Comparison of ENCODE assay signal across 8 cellular contexts in the genomic region with DNA sequence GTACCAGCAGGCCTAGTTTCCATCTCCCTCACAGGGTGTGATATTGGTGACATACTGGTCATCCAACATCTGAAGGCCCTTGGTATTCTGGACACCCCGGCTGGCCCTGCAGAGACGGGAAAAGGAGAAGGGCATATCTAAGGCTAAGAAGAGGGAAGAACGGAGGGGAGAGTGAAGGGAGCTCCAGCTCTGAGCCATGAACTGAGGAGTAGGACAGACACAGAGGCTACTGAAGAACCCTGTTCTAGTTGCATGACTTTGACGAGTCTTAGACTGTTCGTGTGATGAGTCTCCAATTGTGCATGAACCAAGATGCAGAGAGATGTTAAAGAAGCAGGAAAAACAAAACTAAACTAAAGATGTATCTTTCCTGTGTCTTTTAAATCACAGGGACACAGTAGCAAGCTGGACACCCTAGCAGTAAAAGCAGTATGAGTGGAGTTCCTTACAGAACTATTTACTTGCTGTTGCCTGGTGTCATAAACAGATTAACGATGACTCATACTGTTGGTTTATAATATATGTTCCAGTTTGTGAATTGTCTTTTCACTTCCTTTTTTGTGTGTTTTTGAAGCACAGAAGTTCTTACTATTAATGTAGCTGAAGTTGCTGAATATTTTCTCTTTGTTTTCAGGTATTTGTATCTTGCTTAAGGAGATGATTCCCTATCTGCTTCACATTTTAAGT. TPM values are rescaled to one million over a fixed set of nuclear protein-coding genes. Genes with fewer than 3 reads are reported as not detected.
A peak's percentile ranks its signal among the peaks of the same experiment; 100 is the strongest.
DNase-seq lines count a peak whose midpoint lies in the region; ATAC-seq, FAIRE-seq and TF ChIP-seq lines count a peak whose summit lies in the region.

No MANE protein-coding gene starts in this region.

- H3K27ac ChIP-seq in CD8-positive, alpha-beta memory T cell (ENCODE audit: low read depth, low read length) = peak overlapping the region; percentile 34
- H3K27ac ChIP-seq in keratinocyte (ENCODE audit: control insufficient read depth, insufficient read depth, low read length) (peak overlapping the region; percentile 36), psoas muscle (no peak overlapping the region)

- peak overlapping the region in 2 of 7 donors; percentile 19 to 24 for H3K4me3 Mint-ChIP-seq in CD8-positive, alpha-beta memory T cell
- no peak overlapping the region for H3K4me3 Mint-ChIP-seq in activated CD8-positive, alpha-beta T cell treated with anti-CD3 and anti-CD28 coated beads for 36 hours

- H3K36me3 ChIP-seq in CD8-positive, alpha-beta memory T cell (ENCODE audit: insufficient read depth, low read length) = no peaks in the 10 kb centered on the region
- H3K36me3 ChIP-seq in keratinocyte (ENCODE audit: control insufficient read depth in 2 of 2, extremely low read depth in 1 of 2, insufficient read depth in 2 of 2, low read length in 2 of 2) (no peaks in the 10 kb centered on the region), psoas muscle (ENCODE audit: insufficient read depth in 1 of 2, low read depth in 1 of 2) (no peaks in the 10 kb centered on the region)

- H3K9me3 Mint-ChIP-seq in CD8-positive, alpha-beta memory T cell = no peaks in the 10 kb centered on the region
- peaks cover 3% of the 10 kb centered on the region for H3K9me3 Mint-ChIP-seq in activated CD8-positive, alpha-beta T cell treated with anti-CD3 and anti-CD28 coated beads for 36 hours

- WGBS in psoas muscle, 3 donors = 58 to 70% (median 66%) methylated on average over 6 of the region's 6 CpGs

- H3K27me3 Mint-ChIP-seq in CD8-positive, alpha-beta memory T cell = no peaks in the 10 kb centered on the region
- no peaks in the 10 kb centered on the region for H3K27me3 Mint-ChIP-seq in activated CD8-positive, alpha-beta T cell treated with anti-CD3 and anti-CD28 coated beads for 36 hours

- no peak for TF ChIP-seq CTCF in activated CD8-positive, alpha-beta T cell treated with anti-CD3 and anti-CD28 coated beads for 36 hours (IDR thresholded peaks at IDR 0.05)
- no peak for TF ChIP-seq CTCF in keratinocyte (optimal IDR thresholded peaks at IDR 0.05 in 1 of 3, IDR thresholded peaks at IDR 0.05 in 1 of 3, conservative IDR thresholded peaks at IDR 0.05 in 1 of 3; ENCODE audit: extremely low read depth in 1 of 3, insufficient read depth in 2 of 3, low read length in 3 of 3)
- no peak for TF ChIP-seq CTCF in psoas muscle (IDR thresholded peaks at IDR 0.05)

- dilution Hi-C loops in keratinocyte (cut with MboI; ENCODE audit: extremely low pct_ligation_motif_present, low sequenced_read_pairs) = no loop called here

- POLR2A ChIA-PET in CD8-positive, alpha-beta memory T cell (lab: Charles Lee) = no interaction called here
- POLR2A ChIA-PET in activated CD8-positive, alpha-beta T cell treated with anti-CD3 and anti-CD28 coated beads for 36 hours (lab: Charles Lee) = interaction anchor here (0.8 kb wide), 1 partner anchor 179 kb away, joined by 3 read pairs; no protein-coding TSS in a partner anchor

- no peaks in the 10 kb centered on the region for H3K27me3 ChIP-seq in CD8-positive, alpha-beta memory T cell (ENCODE audit: insufficient read depth, low read length, poor library complexity, severe bottlenecking)
- H3K27me3 ChIP-seq in keratinocyte (ENCODE audit: control insufficient read depth, extremely low read depth, insufficient read depth, low read length) (no peaks in the 10 kb centered on the region), psoas muscle (ENCODE audit: insufficient read depth in 3 of 3, low read length in 2 of 3) (no peaks in the 10 kb centered on the region)

- H3K36me3 Mint-ChIP-seq in CD8-positive, alpha-beta memory T cell = peaks cover 0 to 4% (median 0%) of the 10 kb centered on the region in 3 donors
- H3K36me3 Mint-ChIP-seq in activated CD8-positive, alpha-beta T cell treated with anti-CD3 and anti-CD28 coated beads for 36 hours (ENCODE audit: low read depth) = peaks cover 1% of the 10 kb centered on the region

- no peaks in the 10 kb centered on the region for H4K20me1 ChIP-seq in keratinocyte (ENCODE audit: control insufficient read depth, extremely low read depth, insufficient read depth, low read length)

- CTCF ChIA-PET in CD8-positive, alpha-beta memory T cell (lab: Charles Lee) = no interaction called here
- CTCF ChIA-PET in activated CD8-positive, alpha-beta T cell treated with anti-CD3 and anti-CD28 coated beads for 36 hours (lab: Charles Lee) = interaction anchor here (1.0 to 1.4 kb wide), 2 partner anchors 75 to 153 kb away, joined by 3 read pairs; no protein-coding TSS in a partner anchor

- no peaks in the 10 kb centered on the region for H3K9me1 ChIP-seq in keratinocyte (ENCODE audit: control insufficient read depth, extremely low read depth, insufficient read depth, low read length)

- H3K4me1 ChIP-seq in CD8-positive, alpha-beta memory T cell (ENCODE audit: insufficient read depth, low read length) = peaks cover 19% of the 10 kb centered on the region
- H3K4me1 ChIP-seq in keratinocyte (ENCODE audit: control insufficient read depth, extremely low read depth, insufficient read depth, low read length) = peaks cover 10% of the 10 kb centered on the region
- no peaks in the 10 kb centered on the region for H3K4me1 ChIP-seq in psoas muscle

- H3K27ac Mint-ChIP-seq in CD8-positive, alpha-beta memory T cell = peak overlapping the region in 7 of 8 donors; percentile 48 to 86 (median 63)
- no peak overlapping the region for H3K27ac Mint-ChIP-seq in activated CD8-positive, alpha-beta T cell treated with anti-CD3 and anti-CD28 coated beads for 36 hours

- peaks cover 23 to 36% (median 29%) of the 10 kb centered on the region in 3 donors for H3K4me1 Mint-ChIP-seq in CD8-positive, alpha-beta memory T cell
- H3K4me1 Mint-ChIP-seq in activated CD8-positive, alpha-beta T cell treated with anti-CD3 and anti-CD28 coated beads for 36 hours (ENCODE audit: low read depth) = peaks cover 13% of the 10 kb centered on the region

- H3K9ac ChIP-seq in keratinocyte (ENCODE audit: control insufficient read depth, extremely low read depth, insufficient read depth, low read length) = no peak overlapping the region

- no peak overlapping the region for H2AFZ ChIP-seq in keratinocyte (ENCODE audit: control insufficient read depth, low read length)

- no peak for DNase-seq in CD8-positive, alpha-beta memory T cell
- no peak for DNase-seq in activated CD8-positive, alpha-beta T cell treated with anti-CD3 and anti-CD28 coated beads for 36 hours
- DNase-seq in keratinocyte (ENCODE audit: low read depth, low spot score) = peak; percentile 1
- DNase-seq in cortex of kidney (lab: John Stamatoyannopoulos, UW) = no peak
- no peak for DNase-seq in psoas muscle
- DNase-seq in occipital lobe (lab: John Stamatoyannopoulos, UW) = no peak

- peak overlapping the region; percentile 42 for H3K4me2 ChIP-seq in keratinocyte (ENCODE audit: control insufficient read depth, extremely low read depth, insufficient read depth, low read depth, low read length)

- H3K4me3 ChIP-seq in CD8-positive, alpha-beta memory T cell (ENCODE audit: low read length) = no peak overlapping the region
- H3K4me3 ChIP-seq in keratinocyte (ENCODE audit: control insufficient read depth in 2 of 3, extremely low read depth in 1 of 3, insufficient read depth in 2 of 3, low read depth in 1 of 3, low read length in 3 of 3) (no peak overlapping the region), psoas muscle (no peak overlapping the region)

- FAIRE-seq in keratinocyte (lab: Jason Lieb, UNC) = peak; percentile 55

- no peaks in the 10 kb centered on the region for H3K9me3 ChIP-seq in CD8-positive, alpha-beta memory T cell (ENCODE audit: low read length)
- H3K9me3 ChIP-seq in keratinocyte (ENCODE audit: control insufficient read depth, low read depth, low read length) (no peaks in the 10 kb centered on the region), psoas muscle (no peaks in the 10 kb centered on the region)

- intact Hi-C loops in activated CD8-positive, alpha-beta T cell treated with anti-CD3 and anti-CD28 coated beads for 36 hours (cut with micrococcal nuclease) = no loop called here
- intact Hi-C loops in psoas muscle (cut with DNase I) = no loop called here

- peak; percentile 100 for ATAC-seq in GM19455 (IDR thresholded peaks at IDR 0.05; ENCODE audit: unreplicated experiment)
- ATAC-seq in HG03442 (IDR thresholded peaks at IDR 0.05; ENCODE audit: unreplicated experiment) = peak; percentile 100
- peak; percentile 60 for ATAC-seq in activated CD8-positive, alpha-beta T cell treated with anti-CD3 and anti-CD28 coated beads for 36 hours
- no peak for ATAC-seq in psoas muscle

- no peaks in the 10 kb centered on the region for H3K79me2 ChIP-seq in keratinocyte (ENCODE audit: control insufficient read depth, insufficient read depth, low read length)

RNA-seq across cellular contexts. Expression of a gene that starts 15.5 kb away (rescaled TPM):
- total RNA-seq in CD8-positive, alpha-beta memory T cell = 1 to 10 TPM; 3.7 to 7.0 TPM
- 4.0 TPM for polyA plus RNA-seq in CD8-positive, alpha-beta memory T cell
- total RNA-seq in activated CD8-positive, alpha-beta T cell treated with anti-CD3 and anti-CD28 coated beads for 36 hours = 1 to 10 TPM; 6.0 to 7.0 TPM
- polyA plus RNA-seq in keratinocyte (6.2 to 9.2 TPM (median 6.3 TPM) in 3 replicates), psoas muscle (1 to 10 TPM in 1 of 3 donors, under 1 TPM in 2; 0.75 to 1.6 (median 0.98) TPM)
- not detected for polyA plus RNA-seq in keratinocyte (2011; ENCODE audit: low read depth)
- polyA plus RNA-seq in keratinocyte (2011; cell fraction: cytosol; rRNA removed) = 3.8 and 7.9 TPM in 2 replicates
- 6.2 and 9.3 TPM in 2 replicates for polyA plus RNA-seq in keratinocyte (2011; cell fraction: nucleus; rRNA removed)
- polyA plus RNA-seq in keratinocyte (2012; ENCODE audit: low replicate concordance) = 0.61 and 6.0 TPM in 2 replicates
- 3.5 to 16.0 TPM (median 8.8 TPM) in 3 replicates for polyA minus RNA-seq in keratinocyte
- polyA minus RNA-seq in keratinocyte (2011; cell fraction: cytosol; rRNA and poly(A)+ RNA removed) = 15.2 TPM
- 4.5 and 8.7 TPM in 2 replicates for polyA minus RNA-seq in keratinocyte (2011; cell fraction: nucleus; rRNA and poly(A)+ RNA removed)
- total RNA-seq in psoas muscle (1 to 10 TPM; 1.3 to 1.9 (median 1.7) TPM), occipital lobe (62.2 TPM)

Comparison
In these comparisons a context has a peak if more than half of its experiments do, and no peak if none do; other contexts are left out.
1. ATAC-seq: peak in GM19455 (single experiment), HG03442 (single experiment) and activated CD8-positive, alpha-beta T cell treated with anti-CD3 and anti-CD28 coated beads for 36 hours (single experiment); none in psoas muscle (0 of 4).